18 cellular contexts compared by ENCODE assay signal in the genomic region with DNA sequence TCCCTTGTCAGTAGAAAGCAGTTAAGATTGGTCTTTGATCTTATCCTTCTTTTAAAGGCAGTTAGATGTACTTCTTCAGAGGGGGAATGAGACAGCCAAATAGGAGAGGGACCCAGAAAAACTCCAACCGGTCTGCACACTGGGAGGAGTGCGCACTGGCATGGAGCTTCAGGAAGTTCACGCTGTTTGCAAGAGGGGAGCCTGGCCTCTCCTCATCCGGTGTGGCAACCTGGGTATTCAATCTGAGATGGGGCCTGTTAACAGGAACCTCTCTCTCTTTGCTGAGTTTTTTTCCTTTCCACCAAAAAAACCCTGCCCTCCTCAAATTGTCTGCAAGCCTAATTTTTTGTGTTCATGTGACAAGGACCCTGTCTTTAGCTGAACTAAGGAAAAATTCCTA.
DNase-seq lines count a peak whose midpoint lies in the region; ATAC-seq and TF ChIP-seq lines count a peak whose summit lies in the region.
"Had no signal": no experiment of that assay in that cellular context is flagged by ENCODE, and none has a peak within 500 bp of the region (broad histone marks: within the 10 kb centered on the region; RNA-seq: fewer than 3 reads in every experiment).

No MANE protein-coding gene starts in this region.

- ATAC-seq in stimulated activated effector memory CD8-positive, alpha-beta T cell treated with anti-CD3 and anti-CD28 coated beads, Interleukin-12 subunit alpha, Interleukin-12 subunit beta, amount 100 ng/mL, for 72 hours: no peak
- ATAC-seq in foreskin keratinocyte: no peak
- ATAC-seq: Panc1 had no signal

- H3K36me3 ChIP-seq in MM.1S (replicated peaks; ENCODE audit: insufficient read depth, low read length): no peaks in the 10 kb centered on the region

- H4K20me1 ChIP-seq in MM.1S (ENCODE audit: insufficient read depth, low read length): no peaks in the 10 kb centered on the region

- H3K9me3 ChIP-seq in MM.1S (replicated peaks; ENCODE audit: insufficient read depth, low read length): no peaks in the 10 kb centered on the region

- H3K4me1 ChIP-seq in MM.1S (ENCODE audit: low read length) (peaks cover 85% of the 10 kb centered on the region), foreskin keratinocyte (no peaks in the 10 kb centered on the region)

- H3K4me3 Mint-ChIP-seq in activated naive CD4-positive, alpha-beta T cell treated with anti-CD3 and anti-CD28 coated beads for 36 hours: no peak overlapping the region
- H3K4me3 Mint-ChIP-seq in activated naive CD4-positive, alpha-beta T cell treated with anti-CD3 and anti-CD28 coated beads, Interleukin-2, amount 10 ng/mL, durations not matched to agents 7 days and 5 days: no peak overlapping the region
- no peak overlapping the region for H3K4me3 Mint-ChIP-seq in activated T-helper 1 cell treated with anti-CD3 and anti-CD28 coated beads, Interleukin-12 subunit alpha, Interleukin-12 subunit beta, Interleukin-2, Interleukin-4 antibody, amounts not matched to agents 30 ng/mL and 10 ng/mL and 1 ng/mL, durations not matched to agents 14 hours and 24 hours and 36 hours
- peak overlapping the region; percentile 50 for H3K4me3 Mint-ChIP-seq in stimulated activated effector memory CD8-positive, alpha-beta T cell treated with anti-CD3 and anti-CD28 coated beads, Interleukin-12 subunit alpha, Interleukin-12 subunit beta, amount 100 ng/mL, for 72 hours
- H3K4me3 Mint-ChIP-seq: B cell; CD4-positive, CD25-positive, alpha-beta regulatory T cell had no signal

- H3K27ac ChIP-seq in MM.1S (ENCODE audit: low read length) (peak overlapping the region; percentile 71), foreskin keratinocyte (no peak overlapping the region)
- H3K27ac ChIP-seq: GM23248 had no signal

- H2AFZ ChIP-seq in MM.1S (ENCODE audit: low read length): 0 out of 2 replicates have a peak overlapping the region, but pooled peaks have one; percentile 6
- H2AFZ ChIP-seq: GM23248 had no signal

- H3K27me3 Mint-ChIP-seq in activated naive CD4-positive, alpha-beta T cell treated with anti-CD3 and anti-CD28 coated beads for 36 hours (ENCODE audit: low read depth): peaks cover 2% of the 10 kb centered on the region
- peaks cover 3% of the 10 kb centered on the region for H3K27me3 Mint-ChIP-seq in activated naive CD4-positive, alpha-beta T cell treated with anti-CD3 and anti-CD28 coated beads, Interleukin-2, amount 10 ng/mL, durations not matched to agents 7 days and 5 days
- H3K27me3 Mint-ChIP-seq in activated T-helper 1 cell treated with anti-CD3 and anti-CD28 coated beads, Interleukin-12 subunit alpha, Interleukin-12 subunit beta, Interleukin-2, Interleukin-4 antibody, amounts not matched to agents 30 ng/mL and 10 ng/mL and 1 ng/mL, durations not matched to agents 14 hours and 24 hours and 36 hours (ENCODE audit: insufficient read depth): no peaks in the 10 kb centered on the region

- DNase-seq in activated naive CD4-positive, alpha-beta T cell treated with anti-CD3 and anti-CD28 coated beads for 36 hours: no peak
- DNase-seq in activated naive CD4-positive, alpha-beta T cell treated with anti-CD3 and anti-CD28 coated beads, Interleukin-2, amount 10 ng/mL, durations not matched to agents 7 days and 5 days: no peak
- DNase-seq in MM.1S (no peak), foreskin keratinocyte (no peak)
- no peak for DNase-seq in activated T-helper 1 cell treated with anti-CD3 and anti-CD28 coated beads, Interleukin-12 subunit alpha, Interleukin-12 subunit beta, Interleukin-2, Interleukin-4 antibody, amounts not matched to agents 30 ng/mL and 10 ng/mL and 1 ng/mL, durations not matched to agents 14 hours and 24 hours and 36 hours (ENCODE audit: low spot score)
- DNase-seq in stimulated activated effector memory CD8-positive, alpha-beta T cell treated with anti-CD3 and anti-CD28 coated beads, Interleukin-12 subunit alpha, Interleukin-12 subunit beta, amount 100 ng/mL, for 72 hours (ENCODE audit: low spot score in 2 of 2): no peak
- DNase-seq in activated effector memory CD4-positive, alpha-beta T cell treated with Interleukin-2 at 50 U/mL for 16 hours: no peak
- DNase-seq: Calu3, GM23248, HCEC 1CT, Kasumi-1, NCI-H1105, NCI-H1694, NCI-H510A treated with DMSO at 0.1 percent for 48 hours, NCI-H82 had no signal

- intact Hi-C loops in activated naive CD4-positive, alpha-beta T cell treated with anti-CD3 and anti-CD28 coated beads for 36 hours (cut with micrococcal nuclease): loop anchor here (1.0 to 2.0 kb wide), 4 partner anchors 22 to 502 kb away; no protein-coding TSS in a partner anchor
- intact Hi-C loops in activated T-helper 1 cell treated with anti-CD3 and anti-CD28 coated beads, Interleukin-12 subunit alpha, Interleukin-12 subunit beta, Interleukin-2, Interleukin-4 antibody, amounts not matched to agents 30 ng/mL and 10 ng/mL and 1 ng/mL, durations not matched to agents 14 hours and 24 hours and 36 hours (cut with micrococcal nuclease): loop anchor here (1.0 to 5.0 kb wide), 10 partner anchors 10 to 562 kb away; no protein-coding TSS in a partner anchor

- peak overlapping the region; percentile 71 for H3K27ac Mint-ChIP-seq in activated naive CD4-positive, alpha-beta T cell treated with anti-CD3 and anti-CD28 coated beads for 36 hours
- no peak overlapping the region for H3K27ac Mint-ChIP-seq in activated naive CD4-positive, alpha-beta T cell treated with anti-CD3 and anti-CD28 coated beads, Interleukin-2, amount 10 ng/mL, durations not matched to agents 7 days and 5 days
- H3K27ac Mint-ChIP-seq in activated T-helper 1 cell treated with anti-CD3 and anti-CD28 coated beads, Interleukin-12 subunit alpha, Interleukin-12 subunit beta, Interleukin-2, Interleukin-4 antibody, amounts not matched to agents 30 ng/mL and 10 ng/mL and 1 ng/mL, durations not matched to agents 14 hours and 24 hours and 36 hours: peak overlapping the region; percentile 78
- H3K27ac Mint-ChIP-seq in stimulated activated effector memory CD8-positive, alpha-beta T cell treated with anti-CD3 and anti-CD28 coated beads, Interleukin-12 subunit alpha, Interleukin-12 subunit beta, amount 100 ng/mL, for 72 hours: peak overlapping the region; percentile 73
- H3K27ac Mint-ChIP-seq: B cell; CD4-positive, CD25-positive, alpha-beta regulatory T cell had no signal

- peak overlapping the region; percentile 30 for H3K9ac ChIP-seq in MM.1S (ENCODE audit: low read length)
- H3K9ac ChIP-seq: GM23248 had no signal

- H3F3A ChIP-seq in MM.1S (ENCODE audit: insufficient read depth, low read length): peaks cover 38% of the 10 kb centered on the region

- no peaks in the 10 kb centered on the region for H3K79me2 ChIP-seq in MM.1S (ENCODE audit: low read length)

- H3K27me3 ChIP-seq in MM.1S (replicated peaks; ENCODE audit: insufficient read depth, low read length): no peaks in the 10 kb centered on the region
- peaks cover 6% of the 10 kb centered on the region for H3K27me3 ChIP-seq in foreskin keratinocyte

- peaks cover 3% of the 10 kb centered on the region for H3K36me3 Mint-ChIP-seq in activated naive CD4-positive, alpha-beta T cell treated with anti-CD3 and anti-CD28 coated beads for 36 hours (ENCODE audit: low read depth)
- peaks cover 7% of the 10 kb centered on the region for H3K36me3 Mint-ChIP-seq in activated naive CD4-positive, alpha-beta T cell treated with anti-CD3 and anti-CD28 coated beads, Interleukin-2, amount 10 ng/mL, durations not matched to agents 7 days and 5 days
- H3K36me3 Mint-ChIP-seq in activated T-helper 1 cell treated with anti-CD3 and anti-CD28 coated beads, Interleukin-12 subunit alpha, Interleukin-12 subunit beta, Interleukin-2, Interleukin-4 antibody, amounts not matched to agents 30 ng/mL and 10 ng/mL and 1 ng/mL, durations not matched to agents 14 hours and 24 hours and 36 hours (ENCODE audit: low read depth): peaks cover 3% of the 10 kb centered on the region
- peaks cover 6% of the 10 kb centered on the region for H3K36me3 Mint-ChIP-seq in stimulated activated effector memory CD8-positive, alpha-beta T cell treated with anti-CD3 and anti-CD28 coated beads, Interleukin-12 subunit alpha, Interleukin-12 subunit beta, amount 100 ng/mL, for 72 hours
- H3K36me3 Mint-ChIP-seq: CD4-positive, CD25-positive, alpha-beta regulatory T cell had no signal

- H3K4me3 ChIP-seq in MM.1S (ENCODE audit: low read length): no peak overlapping the region
- H3K4me3 ChIP-seq: GM23248 had no signal

- H3K9me2 ChIP-seq in MM.1S (replicated peaks; ENCODE audit: insufficient read depth, low read length): no peaks in the 10 kb centered on the region

- H3K9me3 Mint-ChIP-seq in activated naive CD4-positive, alpha-beta T cell treated with anti-CD3 and anti-CD28 coated beads for 36 hours: peaks cover 20% of the 10 kb centered on the region
- peaks cover 12% of the 10 kb centered on the region for H3K9me3 Mint-ChIP-seq in activated naive CD4-positive, alpha-beta T cell treated with anti-CD3 and anti-CD28 coated beads, Interleukin-2, amount 10 ng/mL, durations not matched to agents 7 days and 5 days
- H3K9me3 Mint-ChIP-seq in activated T-helper 1 cell treated with anti-CD3 and anti-CD28 coated beads, Interleukin-12 subunit alpha, Interleukin-12 subunit beta, Interleukin-2, Interleukin-4 antibody, amounts not matched to agents 30 ng/mL and 10 ng/mL and 1 ng/mL, durations not matched to agents 14 hours and 24 hours and 36 hours: peaks cover 4% of the 10 kb centered on the region
- H3K9me3 Mint-ChIP-seq in stimulated activated effector memory CD8-positive, alpha-beta T cell treated with anti-CD3 and anti-CD28 coated beads, Interleukin-12 subunit alpha, Interleukin-12 subunit beta, amount 100 ng/mL, for 72 hours: no peaks in the 10 kb centered on the region

- H3K4me2 ChIP-seq in MM.1S (ENCODE audit: low read depth, low read length): peak overlapping the region; percentile 41

- H3K4me1 Mint-ChIP-seq in activated naive CD4-positive, alpha-beta T cell treated with anti-CD3 and anti-CD28 coated beads for 36 hours (ENCODE audit: low read depth): peaks cover 17% of the 10 kb centered on the region
- peaks cover 17% of the 10 kb centered on the region for H3K4me1 Mint-ChIP-seq in activated naive CD4-positive, alpha-beta T cell treated with anti-CD3 and anti-CD28 coated beads, Interleukin-2, amount 10 ng/mL, durations not matched to agents 7 days and 5 days
- H3K4me1 Mint-ChIP-seq in activated T-helper 1 cell treated with anti-CD3 and anti-CD28 coated beads, Interleukin-12 subunit alpha, Interleukin-12 subunit beta, Interleukin-2, Interleukin-4 antibody, amounts not matched to agents 30 ng/mL and 10 ng/mL and 1 ng/mL, durations not matched to agents 14 hours and 24 hours and 36 hours (ENCODE audit: low read depth): peaks cover 30% of the 10 kb centered on the region
- H3K4me1 Mint-ChIP-seq in stimulated activated effector memory CD8-positive, alpha-beta T cell treated with anti-CD3 and anti-CD28 coated beads, Interleukin-12 subunit alpha, Interleukin-12 subunit beta, amount 100 ng/mL, for 72 hours: peaks cover 33% of the 10 kb centered on the region
- H3K4me1 Mint-ChIP-seq: B cell had no signal

- TF ChIP-seq CTCF in MM.1S (IDR thresholded peaks at IDR 0.05; ENCODE audit: low read length): no peak
- no peak for TF ChIP-seq CTCF in foreskin keratinocyte (conservative IDR thresholded peaks at IDR 0.05)

- CTCF ChIA-PET in activated naive CD4-positive, alpha-beta T cell treated with anti-CD3 and anti-CD28 coated beads for 36 hours (lab: Charles Lee): interaction anchor here (0.7 to 1.1 kb wide), 2 partner anchors 318 to 496 kb away, joined by 3 to 4 read pairs; no protein-coding TSS in a partner anchor
- CTCF ChIA-PET in activated naive CD4-positive, alpha-beta T cell treated with anti-CD3 and anti-CD28 coated beads, Interleukin-2, amount 10 ng/mL, durations not matched to agents 7 days and 5 days (lab: Charles Lee): interaction anchor here (0.8 to 3.6 kb wide), 8 partner anchors 9 to 283 kb away, joined by 3 to 21 read pairs (median 4); no protein-coding TSS in a partner anchor
